19 cellular contexts compared by ENCODE assay signal in the genomic region with DNA sequence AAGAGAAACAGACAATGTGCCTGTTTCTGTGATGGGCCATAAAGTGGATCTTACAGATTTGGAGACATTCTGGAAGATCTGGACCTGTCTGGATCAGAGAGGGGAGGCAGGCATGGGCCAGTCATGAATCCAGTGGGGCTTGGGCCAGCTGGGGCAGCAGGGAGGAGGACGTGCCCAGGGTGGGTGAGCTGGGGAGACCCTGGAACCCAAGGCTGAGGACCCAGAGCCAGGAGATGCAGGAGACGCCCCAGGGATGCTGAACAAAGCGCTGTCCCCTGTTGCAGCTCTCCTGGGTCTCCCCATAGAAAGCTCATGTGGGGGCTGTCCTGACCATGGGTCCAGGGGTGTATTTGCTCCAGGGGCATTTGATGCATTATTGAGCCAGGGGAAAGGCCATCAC. TPM values are rescaled to one million over a fixed set of nuclear protein-coding genes. Genes with fewer than 3 reads are reported as not detected.
A peak's percentile ranks its signal among the peaks of the same experiment; 100 is the strongest.
DNase-seq lines count a peak whose midpoint lies in the region; ATAC-seq lines count a peak whose summit lies in the region.
"Had no signal": no experiment of that assay in that cellular context is flagged by ENCODE, and none has a peak within 500 bp of the region (broad histone marks: within the 10 kb centered on the region; RNA-seq: fewer than 3 reads in every experiment).

No MANE protein-coding gene starts in this region.

- no peaks in the 10 kb centered on the region for H3K36me3 Mint-ChIP-seq in activated CD4-positive, alpha-beta T cell treated with anti-CD3 and anti-CD28 coated beads for 36 hours (ENCODE audit: low read depth)
- no peaks in the 10 kb centered on the region for H3K36me3 Mint-ChIP-seq in stimulated activated naive CD8-positive, alpha-beta T cell treated with anti-CD3 and anti-CD28 coated beads, Interleukin-15, Interleukin-2, amounts not matched to agents 100 ng/mL and 50 ng/mL, for 24 hours (ENCODE audit: low read depth)

- H3K4me1 Mint-ChIP-seq in activated CD4-positive, alpha-beta T cell treated with anti-CD3 and anti-CD28 coated beads for 36 hours: peaks cover 24% of the 10 kb centered on the region
- peaks cover 27% of the 10 kb centered on the region for H3K4me1 Mint-ChIP-seq in stimulated activated naive CD8-positive, alpha-beta T cell treated with anti-CD3 and anti-CD28 coated beads, Interleukin-15, Interleukin-2, amounts not matched to agents 100 ng/mL and 50 ng/mL, for 24 hours (ENCODE audit: low read depth)
- H3K4me1 Mint-ChIP-seq in stimulated activated naive CD8-positive, alpha-beta T cell treated with anti-CD3 and anti-CD28 coated beads, Interleukin-15, amount 100 ng/mL, for 72 hours: peaks cover 64% of the 10 kb centered on the region

- H3K4me3 Mint-ChIP-seq in activated CD4-positive, alpha-beta T cell treated with anti-CD3 and anti-CD28 coated beads for 36 hours: no peak overlapping the region
- H3K4me3 Mint-ChIP-seq in stimulated activated naive CD8-positive, alpha-beta T cell treated with anti-CD3 and anti-CD28 coated beads, Interleukin-15, Interleukin-2, amounts not matched to agents 100 ng/mL and 50 ng/mL, for 24 hours: no peak overlapping the region
- H3K4me3 Mint-ChIP-seq in stimulated activated naive CD8-positive, alpha-beta T cell treated with anti-CD3 and anti-CD28 coated beads, Interleukin-15, amount 100 ng/mL, for 72 hours: no peak overlapping the region

- H3K27me3 Mint-ChIP-seq in activated CD4-positive, alpha-beta T cell treated with anti-CD3 and anti-CD28 coated beads for 36 hours: peaks cover 6% of the 10 kb centered on the region
- H3K27me3 Mint-ChIP-seq in stimulated activated naive CD8-positive, alpha-beta T cell treated with anti-CD3 and anti-CD28 coated beads, Interleukin-15, Interleukin-2, amounts not matched to agents 100 ng/mL and 50 ng/mL, for 24 hours: peaks cover 7% of the 10 kb centered on the region
- H3K27me3 Mint-ChIP-seq in stimulated activated naive CD8-positive, alpha-beta T cell treated with anti-CD3 and anti-CD28 coated beads, Interleukin-15, amount 100 ng/mL, for 72 hours: peaks cover 67% of the 10 kb centered on the region

- CTCF ChIA-PET in activated CD4-positive, alpha-beta T cell treated with anti-CD3 and anti-CD28 coated beads for 36 hours (lab: Charles Lee): interaction anchor here (1.1 to 3.6 kb wide), 2 partner anchors 14 to 85 kb away, joined by 3 to 26 read pairs; a partner anchor contains a TSS

- DNase-seq in activated CD4-positive, alpha-beta T cell treated with anti-CD3 and anti-CD28 coated beads for 36 hours: no peak
- DNase-seq in activated CD4-positive, alpha-beta T cell treated with anti-CD3 and anti-CD28 coated beads, Interleukin-2, amount 50 U/mL, for 1 hour: no peak
- DNase-seq in stimulated activated naive CD8-positive, alpha-beta T cell treated with anti-CD3 and anti-CD28 coated beads, Interleukin-15, Interleukin-2, amounts not matched to agents 100 U/mL and 50 U/mL, for 24 hours: no peak
- DNase-seq in ecto neural progenitor cell (ENCODE audit: low spot score) (peak; percentile 34), nucleus accumbens (lab: John Stamatoyannopoulos, UW) (no peak)
- DNase-seq in stimulated activated naive CD8-positive, alpha-beta T cell treated with anti-CD3 and anti-CD28 coated beads, Interleukin-15, amount 100 ng/mL, for 72 hours: no peak
- DNase-seq: COR-L47, DMS53, MV-4-11, NCI-H1417 treated with DMSO at 0.1 percent for 48 hours, NCI-H2029, NCI-H2171 treated with DMSO at 0.1 percent for 48 hours, NCI-H774 had no signal

- peak overlapping the region; percentile 93 for H3K27ac Mint-ChIP-seq in activated CD4-positive, alpha-beta T cell treated with anti-CD3 and anti-CD28 coated beads for 36 hours
- peak overlapping the region; percentile 3 for H3K27ac Mint-ChIP-seq in stimulated activated naive CD8-positive, alpha-beta T cell treated with anti-CD3 and anti-CD28 coated beads, Interleukin-15, Interleukin-2, amounts not matched to agents 100 ng/mL and 50 ng/mL, for 24 hours
- peak overlapping the region; percentile 65 to 84 for H3K27ac Mint-ChIP-seq in stimulated activated naive CD8-positive, alpha-beta T cell treated with anti-CD3 and anti-CD28 coated beads, Interleukin-15, amount 100 ng/mL, for 72 hours

- intact Hi-C loops in activated CD4-positive, alpha-beta T cell treated with anti-CD3 and anti-CD28 coated beads for 36 hours (cut with DNase I, micrococcal nuclease): no loop called here

- no peak for ATAC-seq in activated CD4-positive, alpha-beta T cell treated with anti-CD3 and anti-CD28 coated beads for 36 hours
- ATAC-seq in stimulated activated naive CD8-positive, alpha-beta T cell treated with anti-CD3 and anti-CD28 coated beads, Interleukin-15, Interleukin-2, amounts not matched to agents 100 U/mL and 50 U/mL, for 24 hours: no peak
- ATAC-seq in stimulated activated naive CD8-positive, alpha-beta T cell treated with anti-CD3 and anti-CD28 coated beads, Interleukin-15, amount 100 ng/mL, for 72 hours: no peak
- ATAC-seq in GM21576 (IDR thresholded peaks at IDR 0.05; ENCODE audit: unreplicated experiment): no peak
- ATAC-seq: HCT116 had no signal

- no peaks in the 10 kb centered on the region for H3K9me3 Mint-ChIP-seq in activated CD4-positive, alpha-beta T cell treated with anti-CD3 and anti-CD28 coated beads for 36 hours (ENCODE audit: low read depth)
- H3K9me3 Mint-ChIP-seq in stimulated activated naive CD8-positive, alpha-beta T cell treated with anti-CD3 and anti-CD28 coated beads, Interleukin-15, Interleukin-2, amounts not matched to agents 100 ng/mL and 50 ng/mL, for 24 hours: no peaks in the 10 kb centered on the region
- H3K9me3 Mint-ChIP-seq in stimulated activated naive CD8-positive, alpha-beta T cell treated with anti-CD3 and anti-CD28 coated beads, Interleukin-15, amount 100 ng/mL, for 72 hours: no peaks in the 10 kb centered on the region

- POLR2A ChIA-PET in activated CD4-positive, alpha-beta T cell treated with anti-CD3 and anti-CD28 coated beads for 36 hours (lab: Charles Lee): no interaction called here

RNA-seq across cellular contexts. Expression of a gene that starts 1.5 kb away (rescaled TPM):
- not detected for total RNA-seq in activated CD4-positive, alpha-beta T cell treated with anti-CD3 and anti-CD28 coated beads for 36 hours
- total RNA-seq: A172, HT1080, NCI-H460 had no signal

RNA-seq across cellular contexts. Expression of a gene that starts 26.2 kb away (rescaled TPM):
- 1 to 10 TPM; 8.0 to 8.5 TPM for total RNA-seq in activated CD4-positive, alpha-beta T cell treated with anti-CD3 and anti-CD28 coated beads for 36 hours

RNA-seq across cellular contexts. Expression of a gene that starts 58.1 kb away (rescaled TPM):
- 10 to 100 TPM; 75.3 to 98.5 TPM for total RNA-seq in activated CD4-positive, alpha-beta T cell treated with anti-CD3 and anti-CD28 coated beads for 36 hours

Comparison
In these comparisons a context has a peak if more than half of its experiments do, and no peak if none do; other contexts are left out.
1. H3K27ac Mint-ChIP-seq: peak in every context shown above with its lines; median percentile 93 in activated CD4-positive, alpha-beta T cell treated with anti-CD3 and anti-CD28 coated beads for 36 hours; 74 in stimulated activated naive CD8-positive, alpha-beta T cell treated with anti-CD3 and anti-CD28 coated beads, Interleukin-15, amount 100 ng/mL, for 72 hours; 3 in stimulated activated naive CD8-positive, alpha-beta T cell treated with anti-CD3 and anti-CD28 coated beads, Interleukin-15, Interleukin-2, amounts not matched to agents 100 ng/mL and 50 ng/mL, for 24 hours.